In the genomic region with DNA sequence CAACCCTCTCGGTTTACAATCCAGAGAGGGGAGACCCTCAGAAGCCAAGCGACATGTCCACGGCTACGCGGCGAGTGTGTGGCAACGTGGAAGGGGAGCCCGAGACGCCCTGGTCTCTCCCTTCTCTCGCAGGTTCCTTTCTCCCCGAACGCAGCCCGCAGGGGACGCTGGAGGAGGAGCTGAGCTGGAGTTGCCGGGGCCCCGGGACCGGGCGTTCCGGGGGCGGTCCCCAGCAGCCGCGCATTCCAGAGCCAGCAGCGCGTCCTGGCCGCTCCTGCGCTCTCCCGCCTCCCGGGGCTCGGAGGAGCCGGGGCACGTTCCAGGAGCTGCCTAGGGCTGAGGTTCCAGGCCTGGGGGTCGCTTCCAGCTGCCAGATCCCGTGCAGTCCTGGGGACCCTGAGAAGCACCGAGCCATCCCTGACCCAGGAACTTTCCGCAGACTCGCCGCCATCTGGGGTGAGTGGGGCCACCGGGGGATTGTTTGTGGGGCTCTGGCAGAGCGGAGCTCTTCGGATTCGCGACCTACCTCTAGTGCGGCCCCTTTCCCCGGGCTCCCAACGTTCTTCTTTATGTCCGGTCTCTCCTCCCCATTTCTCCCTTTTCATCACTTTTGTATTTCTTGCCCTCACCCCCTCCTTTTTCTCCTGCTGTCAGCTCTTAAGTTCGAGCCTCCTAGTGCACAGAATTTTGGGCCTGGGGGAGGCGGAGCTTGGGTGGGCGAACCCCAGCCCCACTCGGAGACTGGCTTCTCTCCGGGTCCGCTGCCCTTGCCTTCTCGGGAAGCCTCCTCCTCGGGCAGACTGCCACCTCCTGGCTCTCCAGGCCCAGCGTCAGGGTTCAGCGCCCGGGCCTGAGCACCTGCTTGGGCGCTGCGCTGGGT, we compare ENCODE assay signal across 8 cellular contexts. TPM values are rescaled to one million over a fixed set of nuclear protein-coding genes. Genes with fewer than 3 reads are reported as not detected.
A peak's percentile ranks its signal among the peaks of the same experiment; 100 is the strongest.
DNase-seq lines count a peak whose midpoint lies in the region; ATAC-seq, FAIRE-seq and TF ChIP-seq lines count a peak whose summit lies in the region.

A gene with protein sequence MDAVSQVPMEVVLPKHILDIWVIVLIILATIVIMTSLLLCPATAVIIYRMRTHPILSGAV (plus strand): TSS at position 241 of the 880 bp plus-strand sequence. CDS start 16,684 bp downstream, outside the sequence.

- H3K4me3 ChIP-seq in astrocyte (ENCODE audit: insufficient read depth, low read depth, low read length) (peak within 1 kb of the TSS; percentile 78), hepatocyte (peak within 1 kb of the TSS; percentile 77)

- peaks cover 38% of the 10 kb centered on the region for H3K79me2 ChIP-seq in astrocyte (ENCODE audit: insufficient read depth, low read length)
- H3K79me2 ChIP-seq in hepatocyte: peaks cover 37% of the 10 kb centered on the region

- peaks cover 41% of the 10 kb centered on the region for H3K4me1 Mint-ChIP-seq in astrocyte (ENCODE audit: low read depth, unreplicated experiment)

- H3K9me3 Mint-ChIP-seq in astrocyte (ENCODE audit: unreplicated experiment): no peaks in the 10 kb centered on the region

- H3K9me3 ChIP-seq in KOPT-K1 (ENCODE audit: insufficient read depth, low read length, poor library complexity, severe bottlenecking) (no peaks in the 10 kb centered on the region), astrocyte (ENCODE audit: insufficient read depth, low read depth, low read length) (no peaks in the 10 kb centered on the region), hepatocyte (ENCODE audit: low read depth) (no peaks in the 10 kb centered on the region)

- H3K4me2 ChIP-seq in astrocyte (ENCODE audit: low read length): peak within 1 kb of the TSS; percentile 98
- peak within 1 kb of the TSS; percentile 77 for H3K4me2 ChIP-seq in hepatocyte

- H4K20me1 ChIP-seq in astrocyte (ENCODE audit: insufficient read depth, low read length): peaks cover 10% of the 10 kb centered on the region
- no peaks in the 10 kb centered on the region for H4K20me1 ChIP-seq in hepatocyte (ENCODE audit: insufficient read depth, poor library complexity, severe bottlenecking)

- H3K36me3 ChIP-seq in KOPT-K1 (ENCODE audit: insufficient read depth, low read length) (no peaks in the 10 kb centered on the region), astrocyte (ENCODE audit: insufficient read depth, low read length) (no peaks in the 10 kb centered on the region), hepatocyte (replicated peaks; ENCODE audit: insufficient read depth, low read depth) (no peaks in the 10 kb centered on the region)

- H2AFZ ChIP-seq in astrocyte (ENCODE audit: low read depth, low read length): peak within 1 kb of the TSS; percentile 93
- H2AFZ ChIP-seq in hepatocyte: peak within 1 kb of the TSS; percentile 51

- FAIRE-seq in astrocyte (lab: Jason Lieb, UNC): no peak

- in situ Hi-C loops in GM18951 (cut with MboI; ENCODE audit: low sequenced_read_pairs, unreplicated experiment): no loop called here

- H3K27ac ChIP-seq in KOPT-K1 (ENCODE audit: low read depth, low read length, poor library complexity, severe bottlenecking) (peak within 1 kb of the TSS; percentile 51), astrocyte (ENCODE audit: low read depth, low read length) (peak within 1 kb of the TSS; percentile 62), hepatocyte (peak within 1 kb of the TSS; percentile 83)

- no peaks in the 10 kb centered on the region for H3K27me3 Mint-ChIP-seq in astrocyte (ENCODE audit: low read depth, unreplicated experiment)

- no peak for ATAC-seq in HG03280 (IDR thresholded peaks at IDR 0.05; ENCODE audit: unreplicated experiment)

- 1% methylated on average over 59 of the region's 59 CpGs for WGBS in hepatocyte (ENCODE audit: low lambda C conversion rate, missing lambda C conversion rate)

- H3K4me1 ChIP-seq in astrocyte (ENCODE audit: insufficient read depth, low read length) (peaks cover 59% of the 10 kb centered on the region), hepatocyte (ENCODE audit: insufficient read depth) (peaks cover 35% of the 10 kb centered on the region)

- peak within 1 kb of the TSS; percentile 93 for H3K4me3 Mint-ChIP-seq in astrocyte (ENCODE audit: unreplicated experiment)

- no peaks in the 10 kb centered on the region for H3K27me3 ChIP-seq in astrocyte (ENCODE audit: insufficient read depth, low read length)
- no peaks in the 10 kb centered on the region for H3K27me3 ChIP-seq in hepatocyte

- DNase-seq in AG08396 (ENCODE audit: low spot score) (peak; percentile 84), T-helper 22 cell (ENCODE audit: low read depth) (peak; percentile 39), astrocyte (ENCODE audit: low read depth) (peak; percentile 54), hepatocyte (ENCODE audit: low spot score) (peak; percentile 90), retina (peak; percentile 90)

- H3K9ac ChIP-seq in astrocyte (ENCODE audit: low read length): peak within 1 kb of the TSS; percentile 84

- TF ChIP-seq CTCF in astrocyte (IDR thresholded peaks at IDR 0.05; ENCODE audit: insufficient read depth, low read depth, low read length) (no peak), hepatocyte (IDR thresholded peaks at IDR 0.05; ENCODE audit: poor library complexity) (peak; percentile 61)

- peak; percentile 40 for TF ChIP-seq POLR2A in GM18951 (IDR thresholded peaks at IDR 0.05; ENCODE audit: extremely low read depth, insufficient read depth, insufficient read length)

- peak within 1 kb of the TSS; percentile 34 for H3K27ac Mint-ChIP-seq in astrocyte (ENCODE audit: unreplicated experiment)

- peaks cover 3% of the 10 kb centered on the region for H3K36me3 Mint-ChIP-seq in astrocyte (ENCODE audit: low read depth, unreplicated experiment)

- H3K9me2 ChIP-seq in hepatocyte (replicated peaks; ENCODE audit: insufficient read depth): no peaks in the 10 kb centered on the region

RNA-seq across cellular contexts. Expression of the gene that starts here (rescaled TPM):
- total RNA-seq in astrocyte (16.7 and 19.8 TPM in 2 replicates), hepatocyte (47.7 and 52.2 TPM in 2 replicates)
- 44.2 and 45.5 TPM in 2 replicates for polyA plus RNA-seq in hepatocyte

Comparison
In these comparisons a context has a peak if more than half of its experiments do, and no peak if none do; other contexts are left out.
1. DNase-seq: peak in every context shown above with its lines; median percentile 90 in hepatocyte; 90 in retina; 84 in AG08396; 54 in astrocyte; 39 in T-helper 22 cell.